Comparison of ENCODE assay signal across 8 cellular contexts in the genomic region with DNA sequence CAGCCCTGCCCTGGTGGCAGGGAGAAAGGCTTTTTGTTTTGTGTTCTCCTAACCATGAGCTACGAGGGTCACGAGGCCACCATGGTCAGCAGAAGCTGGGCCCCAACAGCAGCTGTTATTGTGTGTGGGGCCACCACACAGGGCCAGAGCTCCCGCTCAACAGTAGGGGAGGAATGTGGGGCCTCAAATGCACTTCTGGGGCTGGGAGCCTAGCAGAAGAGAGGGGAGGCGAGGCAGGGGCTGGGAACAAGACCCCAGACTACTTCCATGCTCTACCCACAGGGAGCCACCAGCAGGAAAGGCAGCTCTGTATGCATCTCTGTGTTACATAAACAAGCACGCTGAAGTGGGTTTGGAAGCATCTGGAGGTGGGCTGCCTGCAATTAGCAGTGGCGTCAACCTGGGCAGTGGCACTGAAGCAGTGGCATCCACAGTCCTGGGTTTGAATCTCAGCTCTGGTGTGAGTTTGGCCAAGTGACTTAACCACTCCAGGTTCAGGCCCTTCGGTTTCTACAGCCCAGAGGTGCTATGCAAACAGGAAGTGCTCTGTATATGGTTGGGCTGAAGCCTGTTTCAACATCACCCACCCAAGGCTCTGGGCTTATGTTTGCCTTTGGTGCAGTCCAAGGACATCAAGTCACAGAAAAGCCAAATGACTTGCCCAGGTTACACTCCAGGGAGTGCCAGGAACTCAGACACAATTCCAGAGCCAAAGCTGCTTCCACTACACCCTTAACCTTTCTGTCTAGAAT. TPM values are rescaled to one million over a fixed set of nuclear protein-coding genes. Genes with fewer than 3 reads are reported as not detected.
DNase-seq lines count a peak whose midpoint lies in the region; ATAC-seq, FAIRE-seq and TF ChIP-seq lines count a peak whose summit lies in the region.

No MANE protein-coding gene starts in this region.

- POLR2A ChIA-PET in activated CD4-positive, alpha-beta T cell treated with anti-CD3 and anti-CD28 coated beads, Interleukin-2, amount 10 ng/mL, durations not matched to agents 7 days and 5 days (lab: Charles Lee): no interaction called here
- POLR2A ChIA-PET in GM12878 (lab: Charles Lee): no interaction called here

- no peaks in the 10 kb centered on the region for H3K36me3 Mint-ChIP-seq in activated CD4-positive, alpha-beta T cell treated with anti-CD3 and anti-CD28 coated beads, Interleukin-2, amount 10 ng/mL, durations not matched to agents 7 days and 5 days (ENCODE audit: low read depth)
- H3K36me3 Mint-ChIP-seq in type B pancreatic cell: peaks cover 5% of the 10 kb centered on the region

- no peak for TF ChIP-seq RAD21 in GM12878 (IDR thresholded peaks at IDR 0.05; ENCODE audit: insufficient read depth, low read depth, low read length)
- peak in 1 of 2 donors; percentile 27 for TF ChIP-seq RAD21 in liver (IDR thresholded peaks at IDR 0.05)

- H3K9ac ChIP-seq in GM12878 (ENCODE audit: control insufficient read depth, insufficient read depth, low read length) (no peak overlapping the region), liver (ENCODE audit: low read depth in 1 of 2, low read length in 2 of 2) (no peak overlapping the region)

- RAD21 ChIA-PET in GM12878 (lab: Charles Lee; ENCODE audit: unreplicated experiment): interaction anchor here (0.8 kb wide), 1 partner anchor 100 kb away, joined by 3 read pairs; no protein-coding TSS in a partner anchor

- intact Hi-C loops in GM12878 (cut with micrococcal nuclease; ENCODE audit: unreplicated experiment): no loop called here

- WGBS in GM12878 (ENCODE audit: insufficient coverage, insufficient replicate concordance, low lambda C conversion rate, missing lambda C conversion rate): 77% methylated on average over 7 of the region's 7 CpGs
- WGBS in liver: 74% methylated on average over 7 of the region's 7 CpGs

- H3K79me2 ChIP-seq in GM12878 (ENCODE audit: control insufficient read depth, insufficient read depth, low read length): no peaks in the 10 kb centered on the region

- peak overlapping the region; percentile 27 for H2AFZ ChIP-seq in GM12878 (ENCODE audit: control insufficient read depth, low read depth, low read length)

- in situ Hi-C loops in GM12878 (cut with MboI): no loop called here

- no peak for TF ChIP-seq CTCF in GM12878 (IDR thresholded peaks at IDR 0.05 in 2 of 3, conservative IDR thresholded peaks at IDR 0.05 in 1 of 3; ENCODE audit: control insufficient read depth in 2 of 3, extremely low read depth in 1 of 3, insufficient read depth in 1 of 3, low read depth in 3 of 3, low read length in 3 of 3)
- TF ChIP-seq CTCF in liver (IDR thresholded peaks at IDR 0.05; ENCODE audit: low read depth, low read length, missing input control): no peak
- no peak for TF ChIP-seq CTCF in type B pancreatic cell (conservative IDR thresholded peaks at IDR 0.05)

- H3K27me3 Mint-ChIP-seq in activated CD4-positive, alpha-beta T cell treated with anti-CD3 and anti-CD28 coated beads, Interleukin-2, amount 10 ng/mL, durations not matched to agents 7 days and 5 days: no peaks in the 10 kb centered on the region
- H3K27me3 Mint-ChIP-seq in type B pancreatic cell: no peaks in the 10 kb centered on the region

- H3K9me3 Mint-ChIP-seq in activated CD4-positive, alpha-beta T cell treated with anti-CD3 and anti-CD28 coated beads, Interleukin-2, amount 10 ng/mL, durations not matched to agents 7 days and 5 days: no peaks in the 10 kb centered on the region
- no peaks in the 10 kb centered on the region for H3K9me3 Mint-ChIP-seq in type B pancreatic cell

- H3K4me3 ChIP-seq in GM12878 (no peak overlapping the region), liver (ENCODE audit: low read depth in 1 of 3, low read length in 3 of 3) (no peak overlapping the region)
- no peak overlapping the region for H3K4me3 ChIP-seq in effector memory CD4-positive, alpha-beta T cell (ENCODE audit: insufficient read depth, low read depth, low read length, poor library complexity, severe bottlenecking)

- CTCF ChIA-PET in activated CD4-positive, alpha-beta T cell treated with anti-CD3 and anti-CD28 coated beads, Interleukin-2, amount 10 ng/mL, durations not matched to agents 7 days and 5 days (lab: Charles Lee): interaction anchor here (0.6 to 2.5 kb wide), 5 partner anchors 8 to 178 kb away, joined by 3 to 9 read pairs (median 4); no protein-coding TSS in a partner anchor
- CTCF ChIA-PET in GM12878 (lab: Yijun Ruan, JAX): interaction anchor here (1.8 to 2.1 kb wide), 2 partner anchors 11 to 19 kb away, joined by 7 read pairs; no protein-coding TSS in a partner anchor

- H3K4me1 ChIP-seq in GM12878 (ENCODE audit: control insufficient read depth, insufficient read depth, low read length) (peaks cover 12% of the 10 kb centered on the region), liver (ENCODE audit: control insufficient read depth in 4 of 4, insufficient read depth in 4 of 4, low read length in 3 of 4) (peaks cover 7 to 19% (median 13%) of the 10 kb centered on the region in 4 donors)
- H3K4me1 ChIP-seq in effector memory CD4-positive, alpha-beta T cell (ENCODE audit: control insufficient read depth, insufficient read depth, low read length, poor library complexity, severe bottlenecking): no peaks in the 10 kb centered on the region

- H3K36me3 ChIP-seq in GM12878 (ENCODE audit: control insufficient read depth in 2 of 2, insufficient read depth in 2 of 2, low read length in 1 of 2) (no peaks in the 10 kb centered on the region), liver (ENCODE audit: control insufficient read depth in 4 of 4, insufficient read depth in 3 of 4, low read depth in 1 of 4, low read length in 3 of 4) (no peaks in the 10 kb centered on the region)
- peaks cover 7% of the 10 kb centered on the region for H3K36me3 ChIP-seq in effector memory CD4-positive, alpha-beta T cell (ENCODE audit: control insufficient read depth, insufficient read depth, low read length)

- H3K4me3 Mint-ChIP-seq in activated CD4-positive, alpha-beta T cell treated with anti-CD3 and anti-CD28 coated beads, Interleukin-2, amount 10 ng/mL, durations not matched to agents 7 days and 5 days: no peak overlapping the region
- peak overlapping the region; percentile 67 for H3K4me3 Mint-ChIP-seq in type B pancreatic cell

- peak overlapping the region; percentile 32 for H3K27ac Mint-ChIP-seq in activated CD4-positive, alpha-beta T cell treated with anti-CD3 and anti-CD28 coated beads, Interleukin-2, amount 10 ng/mL, durations not matched to agents 7 days and 5 days
- H3K27ac Mint-ChIP-seq in type B pancreatic cell: peak overlapping the region; percentile 99

- H3K4me2 ChIP-seq in GM12878 (ENCODE audit: control insufficient read depth, insufficient read depth): no peak overlapping the region

- no peak for TF ChIP-seq POLR2A in GM12878 (IDR thresholded peaks at IDR 0.05; ENCODE audit: low read depth, low read length)

- ATAC-seq in GM12878 (peak; percentile 75), HG03025 (IDR thresholded peaks at IDR 0.05; ENCODE audit: low FRiP score, unreplicated experiment) (no peak)

- no peaks in the 10 kb centered on the region for H3K27me3 ChIP-seq in GM12878 (replicated peaks in 1 of 2; ENCODE audit: control insufficient read depth in 2 of 2, insufficient read depth in 2 of 2, low read length in 1 of 2)
- no peaks in the 10 kb centered on the region for H3K27me3 ChIP-seq in liver (ENCODE audit: control insufficient read depth in 4 of 4, insufficient read depth in 4 of 4, low read length in 3 of 4)
- no peaks in the 10 kb centered on the region for H3K27me3 ChIP-seq in effector memory CD4-positive, alpha-beta T cell (replicated peaks; ENCODE audit: control insufficient read depth, insufficient read depth, low read length, poor library complexity, severe bottlenecking)

- FAIRE-seq in GM12878 (lab: Jason Lieb, UNC): no peak

- H4K20me1 ChIP-seq in GM12878 (ENCODE audit: control insufficient read depth, insufficient read depth): no peaks in the 10 kb centered on the region

- DNase-seq in activated CD4-positive, alpha-beta T cell treated with anti-CD3 and anti-CD28 coated beads, Interleukin-2, amount 10 ng/mL, durations not matched to agents 7 days and 5 days: peak; percentile 17
- no peak for DNase-seq in activated CD4-positive, alpha-beta T cell treated with anti-CD3 and anti-CD28 coated beads, Interleukin-2, amount 50 U/mL, for 4 hours
- DNase-seq in GM12878 (ENCODE audit: low read depth, low spot score): no peak
- no peak for DNase-seq in type B pancreatic cell (ENCODE audit: extremely low spot score, unreplicated experiment)
- DNase-seq in mesenteric fat pad (ENCODE audit: low spot score): no peak
- no peak for DNase-seq in effector memory CD4-positive, alpha-beta T cell

- no peaks in the 10 kb centered on the region for H3K9me3 ChIP-seq in GM12878 (replicated peaks; ENCODE audit: control insufficient read depth, insufficient read depth, low read length)
- H3K9me3 ChIP-seq in liver (ENCODE audit: control insufficient read depth in 4 of 4, low read length in 3 of 4): no peaks in the 10 kb centered on the region
- no peaks in the 10 kb centered on the region for H3K9me3 ChIP-seq in effector memory CD4-positive, alpha-beta T cell (ENCODE audit: control insufficient read depth, low read length)

- SMC1A ChIA-PET in GM12878 (lab: Charles Lee; ENCODE audit: uncharacterized antibody, unreplicated experiment): interaction anchor here (0.7 to 1.2 kb wide), 2 partner anchors 25 to 58 kb away, joined by 3 read pairs; no protein-coding TSS in a partner anchor

- peaks cover 19% of the 10 kb centered on the region for H3K4me1 Mint-ChIP-seq in activated CD4-positive, alpha-beta T cell treated with anti-CD3 and anti-CD28 coated beads, Interleukin-2, amount 10 ng/mL, durations not matched to agents 7 days and 5 days
- H3K4me1 Mint-ChIP-seq in type B pancreatic cell (ENCODE audit: unreplicated experiment): peaks cover 38% of the 10 kb centered on the region

- BruUV-seq in GM12878 (replicated peaks; lab: Mats Ljungman, UMichigan): no TSS peak

- H3K27ac ChIP-seq in GM12878 (ENCODE audit: control insufficient read depth, insufficient read depth) (no peak overlapping the region; the same call in 1 of the 2 replicates), liver (ENCODE audit: low read depth in 1 of 2, low read length in 2 of 2) (peak overlapping the region in 1 of 2 donors; percentile 48)
- no peak overlapping the region for H3K27ac ChIP-seq in effector memory CD4-positive, alpha-beta T cell (ENCODE audit: insufficient read depth, low read length, poor library complexity, severe bottlenecking)

- no peak for TF ChIP-seq EP300 in GM12878 (IDR thresholded peaks at IDR 0.05; ENCODE audit: borderline replicate concordance in 1 of 2, control insufficient read depth in 1 of 2, low read depth in 2 of 2, low read length in 2 of 2)

RNA-seq across cellular contexts. Expression of gene GLTP, which starts 16.2 kb away (rescaled TPM):
- 10 to 100 TPM; 17.6 to 20.7 TPM for total RNA-seq in activated CD4-positive, alpha-beta T cell treated with anti-CD3 and anti-CD28 coated beads, Interleukin-2, amount 10 ng/mL, durations not matched to agents 7 days and 5 days
- 3.3 and 3.6 TPM in 2 replicates for total RNA-seq in GM12878 (2013; cell fraction: nucleolus; rRNA removed)
- total RNA-seq in GM12878 (2014; rRNA removed): 30.8 and 31.8 TPM in 2 replicates
- total RNA-seq in GM12878 (2014; rRNA removed; fragmentation: Illumina TruSeq; extraction: Trizol): 24.8 and 27.6 TPM in 2 replicates
- 21.9 and 23.9 TPM in 2 replicates for total RNA-seq in GM12878 (2021)
- 8.8 TPM for polyA plus RNA-seq in GM12878 (2011; ENCODE audit: low read depth)
- polyA plus RNA-seq in GM12878 (2011; rRNA removed): 16.4 and 16.8 TPM in 2 replicates
- polyA plus RNA-seq in GM12878 (2011; cell fraction: cytosol; rRNA removed): 17.1 and 19.9 TPM in 2 replicates
- polyA plus RNA-seq in GM12878 (2011; cell fraction: nucleus; rRNA removed): 3.8 and 4.9 TPM in 2 replicates
- polyA plus RNA-seq in GM12878 (2012): 15.7 and 16.3 TPM in 2 replicates
- polyA plus RNA-seq in GM12878 (2014; fragmentation: Illumina TruSeq; extraction: Trizol): 22.3 and 26.6 TPM in 2 replicates
- 10 to 100 TPM; 19.8 to 20.3 TPM for polyA plus RNA-seq in GM12878 (2014; fragmentation: Nextera tagmentation; extraction: Ambion mirVana)
- 23.1 and 23.9 TPM in 2 replicates for polyA plus RNA-seq in GM12878 (2014; rRNA removed)
- polyA plus RNA-seq in GM12878 (2016; fragmentation: Nextera tagmentation; extraction: Ambion mirVana): 10 to 100 TPM; 37.3 to 44.0 TPM
- polyA minus RNA-seq in GM12878 (2011; rRNA and poly(A)+ RNA removed): 21.4 and 38.8 TPM in 2 replicates
- polyA minus RNA-seq in GM12878 (2011; cell fraction: cytosol; rRNA and poly(A)+ RNA removed): 8.0 and 21.7 TPM in 2 replicates
- polyA minus RNA-seq in GM12878 (2011; cell fraction: nucleus; rRNA and poly(A)+ RNA removed): 1.1 and 2.6 TPM in 2 replicates
- 1 to 10 TPM; 8.5 TPM for total RNA-seq in liver
- polyA plus RNA-seq in liver: 10 to 100 TPM in 1 of 2 donors, 1 to 10 TPM in 1; 9.0 to 12.8 TPM
- 48.7 and 118 TPM in 2 replicates for total RNA-seq in type B pancreatic cell (ENCODE audit: low replicate concordance)
- 31.4 TPM for total RNA-seq in mesenteric fat pad

RNA-seq across cellular contexts. Expression of gene TRPV4, which starts 30.9 kb away (rescaled TPM):
- under 1 TPM in 1 of 2 experiments, not detected in 1; 0.17 TPM for total RNA-seq in activated CD4-positive, alpha-beta T cell treated with anti-CD3 and anti-CD28 coated beads, Interleukin-2, amount 10 ng/mL, durations not matched to agents 7 days and 5 days
- not detected in 2 replicates for total RNA-seq in GM12878 (2013; cell fraction: nucleolus; rRNA removed)
- total RNA-seq in GM12878 (2014; rRNA removed) (not detected in 2 replicates), GM12878 (2014; rRNA removed; fragmentation: Illumina TruSeq; extraction: Trizol) (not detected in 2 replicates), GM12878 (2021) (0.08 TPM in 1 of 2 replicates, not detected in the other), liver (1 to 10 TPM; 1.3 to 9.6 TPM), type B pancreatic cell (ENCODE audit: low replicate concordance) (2.1 and 3.1 TPM in 2 replicates), mesenteric fat pad (3.5 TPM)
- polyA plus RNA-seq in GM12878 (2011; ENCODE audit: low read depth): not detected
- polyA plus RNA-seq in GM12878 (2011; rRNA removed) (not detected in 2 replicates), GM12878 (2014; fragmentation: Illumina TruSeq; extraction: Trizol) (not detected in 2 replicates), GM12878 (2014; fragmentation: Nextera tagmentation; extraction: Ambion mirVana) (not detected), GM12878 (2014; rRNA removed) (not detected in 2 replicates), GM12878 (2016; fragmentation: Nextera tagmentation; extraction: Ambion mirVana) (not detected), liver (1 to 10 TPM; 2.9 to 4.9 TPM)
- not detected in 2 replicates for polyA plus RNA-seq in GM12878 (2011; cell fraction: cytosol; rRNA removed)
- not detected in 2 replicates for polyA plus RNA-seq in GM12878 (2011; cell fraction: nucleus; rRNA removed)
- polyA plus RNA-seq in GM12878 (2012): not detected in 2 replicates
- polyA minus RNA-seq in GM12878 (2011; rRNA and poly(A)+ RNA removed): not detected in 2 replicates
- not detected in 2 replicates for polyA minus RNA-seq in GM12878 (2011; cell fraction: cytosol; rRNA and poly(A)+ RNA removed)
- polyA minus RNA-seq in GM12878 (2011; cell fraction: nucleus; rRNA and poly(A)+ RNA removed): not detected in 2 replicates

RNA-seq across cellular contexts. Expression of gene TCHP, which starts 35.9 kb away (rescaled TPM):
- 10 to 100 TPM; 27.9 to 36.0 TPM for total RNA-seq in activated CD4-positive, alpha-beta T cell treated with anti-CD3 and anti-CD28 coated beads, Interleukin-2, amount 10 ng/mL, durations not matched to agents 7 days and 5 days
- total RNA-seq in GM12878 (2013; cell fraction: nucleolus; rRNA removed): 39.3 and 44.3 TPM in 2 replicates
- 14.6 and 15.2 TPM in 2 replicates for total RNA-seq in GM12878 (2014; rRNA removed)
- total RNA-seq in GM12878 (2014; rRNA removed; fragmentation: Illumina TruSeq; extraction: Trizol): 11.6 and 13.2 TPM in 2 replicates
- 15.0 and 15.2 TPM in 2 replicates for total RNA-seq in GM12878 (2021)
- 9.1 TPM for polyA plus RNA-seq in GM12878 (2011; ENCODE audit: low read depth)
- 9.6 and 10.1 TPM in 2 replicates for polyA plus RNA-seq in GM12878 (2011; rRNA removed)
- 10.5 and 15.0 TPM in 2 replicates for polyA plus RNA-seq in GM12878 (2011; cell fraction: cytosol; rRNA removed)
- 22.9 and 45.6 TPM in 2 replicates for polyA plus RNA-seq in GM12878 (2011; cell fraction: nucleus; rRNA removed)
- polyA plus RNA-seq in GM12878 (2012): 8.9 and 9.3 TPM in 2 replicates
- polyA plus RNA-seq in GM12878 (2014; fragmentation: Illumina TruSeq; extraction: Trizol): 14.8 and 15.1 TPM in 2 replicates
- 1 to 10 TPM; 4.8 to 5.8 TPM for polyA plus RNA-seq in GM12878 (2014; fragmentation: Nextera tagmentation; extraction: Ambion mirVana)
- polyA plus RNA-seq in GM12878 (2014; rRNA removed): 18.6 and 19.4 TPM in 2 replicates
- 10 to 100 TPM; 16.8 to 18.4 TPM for polyA plus RNA-seq in GM12878 (2016; fragmentation: Nextera tagmentation; extraction: Ambion mirVana)
- 6.3 and 8.4 TPM in 2 replicates for polyA minus RNA-seq in GM12878 (2011; rRNA and poly(A)+ RNA removed)
- polyA minus RNA-seq in GM12878 (2011; cell fraction: cytosol; rRNA and poly(A)+ RNA removed): 3.3 and 11.3 TPM in 2 replicates
- polyA minus RNA-seq in GM12878 (2011; cell fraction: nucleus; rRNA and poly(A)+ RNA removed): 9.9 and 16.4 TPM in 2 replicates
- 1 to 10 TPM; 5.4 to 9.8 TPM for total RNA-seq in liver
- 1 to 10 TPM; 5.0 to 5.1 TPM for polyA plus RNA-seq in liver
- 21.6 TPM in 2 replicates for total RNA-seq in type B pancreatic cell (ENCODE audit: low replicate concordance)
- total RNA-seq in mesenteric fat pad: 8.6 TPM
